21 cellular contexts compared by ENCODE assay signal in the genomic region with DNA sequence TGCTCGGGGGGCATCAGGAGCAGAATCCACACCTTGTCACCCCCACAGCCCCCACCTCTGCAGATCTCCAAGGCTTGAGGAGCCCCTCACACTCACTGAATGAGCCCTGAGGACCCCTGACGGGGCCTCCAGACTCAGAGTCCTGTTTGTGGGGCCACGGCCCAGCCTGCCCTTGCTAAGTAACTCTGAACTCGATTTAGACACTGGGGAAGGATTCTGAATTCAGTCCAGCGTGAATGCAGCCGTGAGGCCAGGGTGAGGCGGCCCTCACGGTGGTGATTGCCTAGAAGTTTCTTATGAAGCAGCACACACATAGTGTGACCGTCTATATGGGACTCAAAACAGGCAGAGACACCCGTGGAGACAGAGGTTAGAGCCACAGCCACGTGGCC. TPM values are rescaled to one million over a fixed set of nuclear protein-coding genes. Genes with fewer than 3 reads are reported as not detected.
A peak's percentile ranks its signal among the peaks of the same experiment; 100 is the strongest.
DNase-seq lines count a peak whose midpoint lies in the region; ATAC-seq, FAIRE-seq and TF ChIP-seq lines count a peak whose summit lies in the region.
"Had no signal": no experiment of that assay in that cellular context is flagged by ENCODE, and none has a peak within 500 bp of the region (broad histone marks: within the 10 kb centered on the region; RNA-seq: fewer than 3 reads in every experiment).

No MANE protein-coding gene starts in this region.

- TF ChIP-seq POLR2A in GM12878 (IDR thresholded peaks at IDR 0.05; ENCODE audit: low read depth, low read length) (no peak), suprapubic skin (IDR thresholded peaks at IDR 0.05) (no peak)

- no TSS peak for BruUV-seq in GM12878 (replicated peaks; lab: Mats Ljungman, UMichigan)

- POLR2A ChIA-PET in GM12878 (lab: Charles Lee) = no interaction called here

- TF ChIP-seq EP300 in GM12878 (IDR thresholded peaks at IDR 0.05; ENCODE audit: borderline replicate concordance in 1 of 2, control insufficient read depth in 1 of 2, low read depth in 2 of 2, low read length in 2 of 2) (no peak), suprapubic skin (IDR thresholded peaks at IDR 0.05) (no peak)

- H3K4me2 ChIP-seq in GM12878 (ENCODE audit: control insufficient read depth, insufficient read depth) = no peak overlapping the region

- ATAC-seq in Right ventricle myocardium superior (ENCODE audit: poor library complexity) = no peak
- ATAC-seq in GM12878 = peak; percentile 17; the same call in 1 of the 3 replicates
- ATAC-seq in mucosa of descending colon = no peak
- ATAC-seq: Panc1 had no signal

- TF ChIP-seq CTCF in right atrium auricular region (IDR thresholded peaks at IDR 0.05) = no peak
- TF ChIP-seq CTCF in GM12878 (IDR thresholded peaks at IDR 0.05 in 2 of 3, conservative IDR thresholded peaks at IDR 0.05 in 1 of 3; ENCODE audit: control insufficient read depth in 2 of 3, extremely low read depth in 1 of 3, insufficient read depth in 1 of 3, low read depth in 3 of 3, low read length in 3 of 3) = no peak
- TF ChIP-seq CTCF in mucosa of descending colon (IDR thresholded peaks at IDR 0.05) = no peak
- no peak for TF ChIP-seq CTCF in suprapubic skin (IDR thresholded peaks at IDR 0.05)

- H3K4me3 ChIP-seq in right atrium auricular region (no peak overlapping the region), GM12878 (no peak overlapping the region), mucosa of descending colon (no peak overlapping the region), suprapubic skin (no peak overlapping the region)
- H3K4me3 ChIP-seq: MG63 had no signal

- DNase-seq in Right ventricle myocardium superior (peak; percentile 34), right atrium auricular region (ENCODE audit: low spot score) (no peak), GM12878 (ENCODE audit: low read depth, low spot score) (no peak), mucosa of descending colon (peak in 2 of 3 donors; percentile 11 to 25), suprapubic skin (ENCODE audit: low spot score in 2 of 2) (peak; percentile 55), NCI-H2227 treated with DMSO at 0.1 percent for 48 hours (lab: John Stamatoyannopoulos, UW) (no peak), dedifferentiated amniotic fluid mesenchymal stem cell (ENCODE audit: extremely low spot score) (no peak), pons (ENCODE audit: low spot score) (no peak)
- DNase-seq: Calu3; CD4-positive, CD25-positive, alpha-beta regulatory T cell; DMS79; KG1; MG63; NCI-H1105 treated with DMSO at 0.1 percent for 48 hours; NCI-H1930; NCI-H2171; NCI-H510A; NCI-H82 had no signal

- H3K9me3 ChIP-seq in right atrium auricular region = no peaks in the 10 kb centered on the region
- no peaks in the 10 kb centered on the region; the same call in 2 of the 3 replicates for H3K9me3 ChIP-seq in GM12878 (replicated peaks; ENCODE audit: control insufficient read depth, insufficient read depth, low read length)
- no peaks in the 10 kb centered on the region for H3K9me3 ChIP-seq in mucosa of descending colon
- no peaks in the 10 kb centered on the region for H3K9me3 ChIP-seq in suprapubic skin
- H3K9me3 ChIP-seq: MG63 had no signal

- SMC1A ChIA-PET in GM12878 (lab: Charles Lee; ENCODE audit: uncharacterized antibody, unreplicated experiment) = no interaction called here

- H3K27ac ChIP-seq in right atrium auricular region (no peak overlapping the region), GM12878 (ENCODE audit: control insufficient read depth, insufficient read depth) (no peak overlapping the region), suprapubic skin (no peak overlapping the region)

- no peak overlapping the region for H3K9ac ChIP-seq in GM12878 (ENCODE audit: control insufficient read depth, insufficient read depth, low read length)

- CTCF ChIA-PET in GM12878 (lab: Yijun Ruan, JAX) = interaction anchor here (3.9 kb wide), 1 partner anchor 122 kb away, joined by 14 read pairs; no protein-coding TSS in a partner anchor

- in situ Hi-C loops in GM12878 (cut with MboI) = no loop called here

- no peaks in the 10 kb centered on the region for H3K79me2 ChIP-seq in GM12878 (ENCODE audit: control insufficient read depth, insufficient read depth, low read length)

- H3K4me1 ChIP-seq in right atrium auricular region (peaks cover 0 to 28% of the 10 kb centered on the region in 2 donors), GM12878 (ENCODE audit: control insufficient read depth, insufficient read depth, low read length) (no peaks in the 10 kb centered on the region), mucosa of descending colon (ENCODE audit: low read depth) (no peaks in the 10 kb centered on the region), suprapubic skin (peaks cover 40% of the 10 kb centered on the region)

- H4K20me1 ChIP-seq in GM12878 (ENCODE audit: control insufficient read depth, insufficient read depth) = no peaks in the 10 kb centered on the region

- intact Hi-C loops in Right ventricle myocardium superior (cut with DNase I) = no loop called here
- intact Hi-C loops in GM12878 (cut with micrococcal nuclease; ENCODE audit: unreplicated experiment) = no loop called here
- intact Hi-C loops in mucosa of descending colon (cut with DNase I, micrococcal nuclease) = no loop called here

- H2AFZ ChIP-seq in GM12878 (ENCODE audit: control insufficient read depth, low read depth, low read length) = no peak overlapping the region

- H3K36me3 ChIP-seq in right atrium auricular region (no peaks in the 10 kb centered on the region), GM12878 (ENCODE audit: control insufficient read depth in 2 of 2, insufficient read depth in 2 of 2, low read length in 1 of 2) (no peaks in the 10 kb centered on the region), mucosa of descending colon (ENCODE audit: low read depth) (no peaks in the 10 kb centered on the region), suprapubic skin (no peaks in the 10 kb centered on the region)
- H3K36me3 ChIP-seq: MG63 had no signal

- 9% methylated on average over 10 of the region's 11 CpGs for WGBS in GM12878 (ENCODE audit: insufficient coverage, insufficient replicate concordance, low lambda C conversion rate, missing lambda C conversion rate)
- WGBS in suprapubic skin = 93% methylated on average over 11 of the region's 11 CpGs

- H3K27me3 ChIP-seq in right atrium auricular region (no peaks in the 10 kb centered on the region), GM12878 (replicated peaks in 1 of 2; ENCODE audit: control insufficient read depth in 2 of 2, insufficient read depth in 2 of 2, low read length in 1 of 2) (peaks cover 0 to 5% of the 10 kb centered on the region in 2 experiments; a peak in 3 of 4 replicates), suprapubic skin (no peaks in the 10 kb centered on the region)
- H3K27me3 ChIP-seq: MG63 had no signal

- no peak for FAIRE-seq in GM12878 (lab: Jason Lieb, UNC)
- FAIRE-seq: GM12891, GM19239 had no signal

- RAD21 ChIA-PET in GM12878 (lab: Charles Lee; ENCODE audit: unreplicated experiment) = no interaction called here

- no peak for TF ChIP-seq RAD21 in GM12878 (IDR thresholded peaks at IDR 0.05; ENCODE audit: insufficient read depth, low read depth, low read length)

TF ChIP-seq in GM12878, 131 proteins besides CTCF, POLR2A, EP300 and RAD21 (continues in another document):
- TF ChIP-seq, protein P1, sequence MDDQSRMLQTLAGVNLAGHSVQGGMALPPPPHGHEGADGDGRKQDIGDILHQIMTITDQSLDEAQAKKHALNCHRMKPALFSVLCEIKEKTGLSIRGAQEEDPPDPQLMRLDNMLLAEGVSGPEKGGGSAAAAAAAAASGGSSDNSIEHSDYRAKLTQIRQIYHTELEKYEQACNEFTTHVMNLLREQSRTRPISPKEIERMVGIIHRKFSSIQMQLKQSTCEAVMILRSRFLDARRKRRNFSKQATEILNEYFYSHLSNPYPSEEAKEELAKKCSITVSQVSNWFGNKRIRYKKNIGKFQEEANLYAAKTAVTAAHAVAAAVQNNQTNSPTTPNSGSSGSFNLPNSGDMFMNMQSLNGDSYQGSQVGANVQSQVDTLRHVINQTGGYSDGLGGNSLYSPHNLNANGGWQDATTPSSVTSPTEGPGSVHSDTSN (IDR thresholded peaks at IDR 0.05; ENCODE audit: insufficient replicate concordance, low read depth, low read length) = no peak
- no peak for TF ChIP-seq FOS (IDR thresholded peaks at IDR 0.05; ENCODE audit: borderline replicate concordance, extremely low read depth, insufficient read length)
- no peak for TF ChIP-seq SPI1 (IDR thresholded peaks at IDR 0.05; ENCODE audit: borderline replicate concordance, insufficient read depth, low read depth, low read length)
- TF ChIP-seq NRF1 (conservative IDR thresholded peaks at IDR 0.05; ENCODE audit: low read depth, low read length) = no peak
- no peak for TF ChIP-seq RBBP5 (conservative IDR thresholded peaks at IDR 0.05)
- no peak for TF ChIP-seq SREBF1 (IDR thresholded peaks at IDR 0.05; ENCODE audit: low read length)
- TF ChIP-seq MTA3 (IDR thresholded peaks at IDR 0.05; ENCODE audit: borderline replicate concordance, low read length) = no peak
- no peak for TF ChIP-seq JUNB (IDR thresholded peaks at IDR 0.05)

RNA-seq across cellular contexts. Expression of a gene that starts 58.9 kb away (rescaled TPM):
- total RNA-seq in Right ventricle myocardium superior (11.6 TPM), right atrium auricular region (10 to 100 TPM in 1 of 2 donors, 1 to 10 TPM in 1; 7.5 to 10.5 TPM), GM12878 (2014; rRNA removed) (29.8 and 34.2 TPM in 2 replicates), GM12878 (2014; rRNA removed; fragmentation: Illumina TruSeq; extraction: Trizol) (34.8 and 49.1 TPM in 2 replicates), GM12878 (2021) (53.7 and 61.7 TPM in 2 replicates), mucosa of descending colon (10 to 100 TPM in 1 of 3 donors, 1 to 10 TPM in 2; 5.4 to 91.2 (median 8.8) TPM), suprapubic skin (10 to 100 TPM; 13.2 to 23.6 (median 20.3) TPM)
- total RNA-seq in GM12878 (2013; cell fraction: nucleolus; rRNA removed) = 103 and 112 TPM in 2 replicates
- 1.2 TPM for polyA plus RNA-seq in GM12878 (2011; ENCODE audit: low read depth)
- polyA plus RNA-seq in GM12878 (2011; rRNA removed) (18.7 and 20.8 TPM in 2 replicates), GM12878 (2014; fragmentation: Illumina TruSeq; extraction: Trizol) (39.9 and 41.4 TPM in 2 replicates), GM12878 (2014; fragmentation: Nextera tagmentation; extraction: Ambion mirVana) (1 to 10 TPM; 5.7 to 9.0 TPM), GM12878 (2014; rRNA removed) (31.8 and 39.0 TPM in 2 replicates), GM12878 (2016; fragmentation: Nextera tagmentation; extraction: Ambion mirVana) (10 to 100 TPM in 1 of 2 experiments, 1 to 10 TPM in 1; 6.6 to 14.9 TPM)
- 18.2 and 23.2 TPM in 2 replicates for polyA plus RNA-seq in GM12878 (2011; cell fraction: cytosol; rRNA removed)
- polyA plus RNA-seq in GM12878 (2011; cell fraction: nucleus; rRNA removed) = 49.5 and 63.8 TPM in 2 replicates
- 1.8 and 2.1 TPM in 2 replicates for polyA plus RNA-seq in GM12878 (2012)
- polyA minus RNA-seq in GM12878 (2011; rRNA and poly(A)+ RNA removed) = 27.3 and 33.8 TPM in 2 replicates
- polyA minus RNA-seq in GM12878 (2011; cell fraction: cytosol; rRNA and poly(A)+ RNA removed) = 14.4 and 17.5 TPM in 2 replicates
- polyA minus RNA-seq in GM12878 (2011; cell fraction: nucleus; rRNA and poly(A)+ RNA removed) = 21.9 and 30.1 TPM in 2 replicates

Comparison
In these comparisons a context has a peak if more than half of its experiments do, and no peak if none do; other contexts are left out.
1. DNase-seq: peak in Right ventricle myocardium superior (single experiment), mucosa of descending colon (2 of 3) and suprapubic skin (2 of 2); none in right atrium auricular region (single experiment), GM12878 (single experiment), NCI-H2227 treated with DMSO at 0.1 percent for 48 hours (single experiment), dedifferentiated amniotic fluid mesenchymal stem cell (single experiment) and pons (single experiment).